1 cellular context compared by ENCODE assay signal in the genomic region with DNA sequence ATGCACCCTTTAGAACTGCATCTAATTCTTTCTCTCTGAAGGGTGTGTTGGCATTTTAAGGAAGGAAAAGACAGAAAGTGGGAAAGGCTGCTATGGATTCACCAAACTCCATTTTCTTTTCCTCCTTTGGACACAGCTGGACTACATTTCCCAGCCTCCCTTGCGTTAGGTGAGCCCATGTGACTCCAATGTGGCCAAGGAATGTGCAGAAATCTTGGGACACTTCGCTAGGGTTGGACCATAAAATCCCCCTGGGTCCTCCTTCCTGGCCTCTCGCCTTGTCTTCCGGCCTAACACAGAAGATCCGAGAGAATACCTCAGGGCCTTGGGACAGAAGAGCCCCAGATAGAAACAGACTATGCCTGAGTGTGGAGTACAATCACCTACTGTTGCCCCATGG.
TF ChIP-seq lines count a peak whose summit lies in the region.

No MANE protein-coding gene starts in this region.

TF ChIP-seq in GM23338, 12 proteins besides CTCF, POLR2A, EP300 and RAD21 (continued from another document):
- TF ChIP-seq, protein P1, sequence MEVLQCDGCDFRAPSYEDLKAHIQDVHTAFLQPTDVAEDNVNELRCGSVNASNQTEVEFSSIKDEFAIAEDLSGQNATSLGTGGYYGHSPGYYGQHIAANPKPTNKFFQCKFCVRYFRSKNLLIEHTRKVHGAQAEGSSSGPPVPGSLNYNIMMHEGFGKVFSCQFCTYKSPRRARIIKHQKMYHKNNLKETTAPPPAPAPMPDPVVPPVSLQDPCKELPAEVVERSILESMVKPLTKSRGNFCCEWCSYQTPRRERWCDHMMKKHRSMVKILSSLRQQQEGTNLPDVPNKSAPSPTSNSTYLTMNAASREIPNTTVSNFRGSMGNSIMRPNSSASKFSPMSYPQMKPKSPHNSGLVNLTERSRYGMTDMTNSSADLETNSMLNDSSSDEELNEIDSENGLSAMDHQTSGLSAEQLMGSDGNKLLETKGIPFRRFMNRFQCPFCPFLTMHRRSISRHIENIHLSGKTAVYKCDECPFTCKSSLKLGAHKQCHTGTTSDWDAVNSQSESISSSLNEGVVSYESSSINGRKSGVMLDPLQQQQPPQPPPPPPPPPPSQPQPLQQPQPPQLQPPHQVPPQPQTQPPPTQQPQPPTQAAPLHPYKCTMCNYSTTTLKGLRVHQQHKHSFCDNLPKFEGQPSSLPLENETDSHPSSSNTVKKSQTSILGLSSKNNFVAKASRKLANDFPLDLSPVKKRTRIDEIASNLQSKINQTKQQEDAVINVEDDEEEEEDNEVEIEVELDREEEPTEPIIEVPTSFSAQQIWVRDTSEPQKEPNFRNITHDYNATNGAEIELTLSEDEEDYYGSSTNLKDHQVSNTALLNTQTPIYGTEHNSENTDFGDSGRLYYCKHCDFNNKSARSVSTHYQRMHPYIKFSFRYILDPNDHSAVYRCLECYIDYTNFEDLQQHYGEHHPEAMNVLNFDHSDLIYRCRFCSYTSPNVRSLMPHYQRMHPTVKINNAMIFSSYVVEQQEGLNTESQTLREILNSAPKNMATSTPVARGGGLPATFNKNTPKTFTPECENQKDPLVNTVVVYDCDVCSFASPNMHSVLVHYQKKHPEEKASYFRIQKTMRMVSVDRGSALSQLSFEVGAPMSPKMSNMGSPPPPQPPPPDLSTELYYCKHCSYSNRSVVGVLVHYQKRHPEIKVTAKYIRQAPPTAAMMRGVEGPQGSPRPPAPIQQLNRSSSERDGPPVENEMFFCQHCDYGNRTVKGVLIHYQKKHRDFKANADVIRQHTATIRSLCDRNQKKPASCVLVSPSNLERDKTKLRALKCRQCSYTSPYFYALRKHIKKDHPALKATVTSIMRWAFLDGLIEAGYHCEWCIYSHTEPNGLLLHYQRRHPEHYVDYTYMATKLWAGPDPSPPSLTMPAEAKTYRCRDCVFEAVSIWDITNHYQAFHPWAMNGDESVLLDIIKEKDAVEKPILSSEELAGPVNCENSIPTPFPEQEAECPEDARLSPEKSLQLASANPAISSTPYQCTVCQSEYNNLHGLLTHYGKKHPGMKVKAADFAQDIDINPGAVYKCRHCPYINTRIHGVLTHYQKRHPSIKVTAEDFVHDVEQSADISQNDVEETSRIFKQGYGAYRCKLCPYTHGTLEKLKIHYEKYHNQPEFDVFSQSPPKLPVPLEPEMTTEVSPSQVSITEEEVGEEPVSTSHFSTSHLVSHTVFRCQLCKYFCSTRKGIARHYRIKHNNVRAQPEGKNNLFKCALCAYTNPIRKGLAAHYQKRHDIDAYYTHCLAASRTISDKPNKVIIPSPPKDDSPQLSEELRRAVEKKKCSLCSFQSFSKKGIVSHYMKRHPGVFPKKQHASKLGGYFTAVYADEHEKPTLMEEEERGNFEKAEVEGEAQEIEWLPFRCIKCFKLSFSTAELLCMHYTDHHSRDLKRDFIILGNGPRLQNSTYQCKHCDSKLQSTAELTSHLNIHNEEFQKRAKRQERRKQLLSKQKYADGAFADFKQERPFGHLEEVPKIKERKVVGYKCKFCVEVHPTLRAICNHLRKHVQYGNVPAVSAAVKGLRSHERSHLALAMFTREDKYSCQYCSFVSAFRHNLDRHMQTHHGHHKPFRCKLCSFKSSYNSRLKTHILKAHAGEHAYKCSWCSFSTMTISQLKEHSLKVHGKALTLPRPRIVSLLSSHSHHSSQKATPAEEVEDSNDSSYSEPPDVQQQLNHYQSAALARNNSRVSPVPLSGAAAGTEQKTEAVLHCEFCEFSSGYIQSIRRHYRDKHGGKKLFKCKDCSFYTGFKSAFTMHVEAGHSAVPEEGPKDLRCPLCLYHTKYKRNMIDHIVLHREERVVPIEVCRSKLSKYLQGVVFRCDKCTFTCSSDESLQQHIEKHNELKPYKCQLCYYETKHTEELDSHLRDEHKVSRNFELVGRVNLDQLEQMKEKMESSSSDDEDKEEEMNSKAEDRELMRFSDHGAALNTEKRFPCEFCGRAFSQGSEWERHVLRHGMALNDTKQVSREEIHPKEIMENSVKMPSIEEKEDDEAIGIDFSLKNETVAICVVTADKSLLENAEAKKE (CRISPR knock-in tag; IDR thresholded peaks at IDR 0.05) = no peak
- TF ChIP-seq NANOG (IDR thresholded peaks at IDR 0.05; ENCODE audit: borderline replicate concordance) (no peak), EZH2 (IDR thresholded peaks at IDR 0.05; ENCODE audit: low read depth, unreplicated experiment) (no peak), STAT1 (IDR thresholded peaks at IDR 0.05; ENCODE audit: unreplicated experiment) (no peak), ZNF331 (CRISPR knock-in tag; IDR thresholded peaks at IDR 0.05; ENCODE audit: low read depth) (no peak), CREB1 (CRISPR knock-in tag; IDR thresholded peaks at IDR 0.05; ENCODE audit: low read depth) (no peak), JUNB (IDR thresholded peaks at IDR 0.05; ENCODE audit: unreplicated experiment) (no peak), ZNF114 (CRISPR knock-in tag; IDR thresholded peaks at IDR 0.05) (no peak)
- TF ChIP-seq, protein P2, sequence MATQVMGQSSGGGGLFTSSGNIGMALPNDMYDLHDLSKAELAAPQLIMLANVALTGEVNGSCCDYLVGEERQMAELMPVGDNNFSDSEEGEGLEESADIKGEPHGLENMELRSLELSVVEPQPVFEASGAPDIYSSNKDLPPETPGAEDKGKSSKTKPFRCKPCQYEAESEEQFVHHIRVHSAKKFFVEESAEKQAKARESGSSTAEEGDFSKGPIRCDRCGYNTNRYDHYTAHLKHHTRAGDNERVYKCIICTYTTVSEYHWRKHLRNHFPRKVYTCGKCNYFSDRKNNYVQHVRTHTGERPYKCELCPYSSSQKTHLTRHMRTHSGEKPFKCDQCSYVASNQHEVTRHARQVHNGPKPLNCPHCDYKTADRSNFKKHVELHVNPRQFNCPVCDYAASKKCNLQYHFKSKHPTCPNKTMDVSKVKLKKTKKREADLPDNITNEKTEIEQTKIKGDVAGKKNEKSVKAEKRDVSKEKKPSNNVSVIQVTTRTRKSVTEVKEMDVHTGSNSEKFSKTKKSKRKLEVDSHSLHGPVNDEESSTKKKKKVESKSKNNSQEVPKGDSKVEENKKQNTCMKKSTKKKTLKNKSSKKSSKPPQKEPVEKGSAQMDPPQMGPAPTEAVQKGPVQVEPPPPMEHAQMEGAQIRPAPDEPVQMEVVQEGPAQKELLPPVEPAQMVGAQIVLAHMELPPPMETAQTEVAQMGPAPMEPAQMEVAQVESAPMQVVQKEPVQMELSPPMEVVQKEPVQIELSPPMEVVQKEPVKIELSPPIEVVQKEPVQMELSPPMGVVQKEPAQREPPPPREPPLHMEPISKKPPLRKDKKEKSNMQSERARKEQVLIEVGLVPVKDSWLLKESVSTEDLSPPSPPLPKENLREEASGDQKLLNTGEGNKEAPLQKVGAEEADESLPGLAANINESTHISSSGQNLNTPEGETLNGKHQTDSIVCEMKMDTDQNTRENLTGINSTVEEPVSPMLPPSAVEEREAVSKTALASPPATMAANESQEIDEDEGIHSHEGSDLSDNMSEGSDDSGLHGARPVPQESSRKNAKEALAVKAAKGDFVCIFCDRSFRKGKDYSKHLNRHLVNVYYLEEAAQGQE (IDR thresholded peaks at IDR 0.05; ENCODE audit: unreplicated experiment) = no peak
